Comparison of ENCODE assay signal across 7 cellular contexts in the genomic region with DNA sequence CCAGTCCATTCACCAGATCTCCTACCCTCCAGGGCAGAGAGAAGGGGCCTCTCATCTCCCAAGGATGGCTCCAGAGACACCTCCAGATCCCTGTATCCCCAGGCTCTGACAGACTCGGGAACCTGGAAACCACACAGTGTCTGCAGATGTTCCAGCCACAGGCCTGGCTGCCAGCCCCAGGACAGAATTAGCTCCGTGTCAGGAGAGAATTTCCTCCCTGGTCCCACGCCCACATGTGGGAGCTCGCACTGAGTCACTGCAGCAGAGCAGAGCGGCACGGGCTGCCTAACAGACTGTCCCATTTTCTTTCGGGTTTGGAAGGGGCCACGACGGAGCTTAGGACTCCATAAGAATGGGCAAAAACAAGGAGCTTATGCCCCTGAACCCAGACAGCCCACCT. TPM values are rescaled to one million over a fixed set of nuclear protein-coding genes. Genes with fewer than 3 reads are reported as not detected.
DNase-seq lines count a peak whose midpoint lies in the region; ATAC-seq, FAIRE-seq and TF ChIP-seq lines count a peak whose summit lies in the region.

No MANE protein-coding gene starts in this region.

- no peaks in the 10 kb centered on the region for H3K36me3 ChIP-seq in K562 (ENCODE audit: control insufficient read depth, insufficient read depth, low read length)
- no peaks in the 10 kb centered on the region for H3K36me3 ChIP-seq in subcutaneous abdominal adipose tissue (ENCODE audit: control insufficient read depth in 5 of 5, insufficient read depth in 5 of 5, low read length in 5 of 5)

- peak; percentile 63 for ATAC-seq in K562
- ATAC-seq in GM21825 (IDR thresholded peaks at IDR 0.05; ENCODE audit: unreplicated experiment), result no peak
- no peak for ATAC-seq in GM21526 (IDR thresholded peaks at IDR 0.05; ENCODE audit: low FRiP score, unreplicated experiment)

- no peak overlapping the region for H2AFZ ChIP-seq in K562 (ENCODE audit: low read depth, low read length)

- H3K9me1 ChIP-seq in K562 (ENCODE audit: control insufficient read depth, insufficient read depth, low read length), result no peaks in the 10 kb centered on the region

- no peak for TF ChIP-seq RAD21 in K562 (CRISPR knock-in tag; conservative IDR thresholded peaks at IDR 0.05 in 1 of 2, IDR thresholded peaks at IDR 0.05 in 1 of 2)

- intact Hi-C loops in K562 (cut with micrococcal nuclease), result no loop called here

- no peak overlapping the region for H3K4me2 ChIP-seq in K562 (ENCODE audit: insufficient read depth, low read length)

- peaks cover 39 to 66% of the 10 kb centered on the region in 2 experiments for H3K27me3 ChIP-seq in K562 (ENCODE audit: control insufficient read depth in 2 of 2, insufficient read depth in 2 of 2, low read length in 2 of 2)
- no peaks in the 10 kb centered on the region for H3K27me3 ChIP-seq in layer of hippocampus (ENCODE audit: control insufficient read depth, insufficient read depth, low read length)
- H3K27me3 ChIP-seq in subcutaneous abdominal adipose tissue (ENCODE audit: control insufficient read depth in 5 of 5, insufficient read depth in 4 of 5, low read length in 5 of 5), result peaks cover 0 to 24% (median 9%) of the 10 kb centered on the region in 5 donors

- no peak for TF ChIP-seq EP300 in K562 (IDR thresholded peaks at IDR 0.05; ENCODE audit: low read length)

- DNase-seq in HTR-8/SVneo (ENCODE audit: insufficient read length, low spot score), result peak; percentile 41
- peak in 2 of 4 experiments; percentile 15 to 43 for DNase-seq in K562 (ENCODE audit: extremely low read depth in 1 of 4, low spot score in 3 of 4)
- no peak for DNase-seq in germinal center (ENCODE audit: low spot score)

- BruUV-seq in K562 (replicated peaks; lab: Mats Ljungman, UMichigan), result no TSS peak

- H3K9ac ChIP-seq in K562 (ENCODE audit: insufficient read depth in 1 of 2, low read depth in 2 of 2, low read length in 2 of 2) (no peak overlapping the region; a peak in 1 of 4 replicates), subcutaneous abdominal adipose tissue (ENCODE audit: low read length in 5 of 5) (peak overlapping the region in 1 of 5 donors; percentile 69)

- TF ChIP-seq POLR2A in K562 (conservative IDR thresholded peaks at IDR 0.05), result no peak

- H4K20me1 ChIP-seq in K562 (replicated peaks; ENCODE audit: control insufficient read depth, insufficient read depth, low read length), result peaks cover 6% of the 10 kb centered on the region; the same call in 1 of the 2 replicates

- in situ Hi-C loops in K562 (cut with MboI), result no loop called here

- H3K4me3 ChIP-seq in K562 (no peak overlapping the region), subcutaneous abdominal adipose tissue (ENCODE audit: low read depth in 1 of 5, low read length in 5 of 5) (peak overlapping the region in 4 of 5 donors; percentile 25 to 50 (median 40))

- H3K27ac ChIP-seq in K562 (ENCODE audit: extremely low read depth, low read depth, low read length) (no peak overlapping the region), layer of hippocampus (ENCODE audit: low read depth, low read length) (peak overlapping the region; percentile 38), subcutaneous abdominal adipose tissue (ENCODE audit: low read depth, low read length) (peak overlapping the region; percentile 74)

- H3K9me3 ChIP-seq in K562 (replicated peaks; ENCODE audit: control insufficient read depth, insufficient read depth, low read depth, low read length), result no peaks in the 10 kb centered on the region
- no peaks in the 10 kb centered on the region for H3K9me3 ChIP-seq in subcutaneous abdominal adipose tissue (ENCODE audit: control insufficient read depth in 5 of 5, low read length in 5 of 5)

- CTCF ChIA-PET in K562 (lab: Yijun Ruan, JAX; ENCODE audit: low intra/inter-chr PET ratio), result interaction anchor here (0.6 kb wide), 2 partner anchors 190 to 381 kb away, joined by 4 to 5 read pairs; no protein-coding TSS in a partner anchor

- no peak for TF ChIP-seq CTCF in K562 (IDR thresholded peaks at IDR 0.05 in 2 of 3, conservative IDR thresholded peaks at IDR 0.05 in 1 of 3; ENCODE audit: insufficient read depth in 2 of 3, low read depth in 1 of 3, low read length in 3 of 3)

- H3K4me1 ChIP-seq in K562 (replicated peaks in 1 of 2; ENCODE audit: control insufficient read depth in 2 of 2, insufficient read depth in 2 of 2, low read length in 2 of 2), result peaks cover 0 to 12% of the 10 kb centered on the region in 2 experiments; a peak in 2 of 5 replicates
- H3K4me1 ChIP-seq in subcutaneous abdominal adipose tissue (ENCODE audit: control insufficient read depth in 5 of 5, insufficient read depth in 5 of 5, low read length in 5 of 5), result peaks cover 33 to 91% (median 83%) of the 10 kb centered on the region in 5 donors

- WGBS in K562 (ENCODE audit: insufficient coverage, low coverage, missing lambda C conversion rate), result 8% methylated on average over 9 of the region's 9 CpGs

- POLR2A ChIA-PET in K562 (lab: Yijun Ruan, JAX), result interaction anchor here (0.7 kb wide), 1 partner anchor 11 kb away, joined by 4 read pairs; no protein-coding TSS in a partner anchor

- no peak for FAIRE-seq in HTR-8/SVneo (lab: Jason Lieb, UNC)
- no peak for FAIRE-seq in K562 (lab: Jason Lieb, UNC)

- H3K79me2 ChIP-seq in K562 (ENCODE audit: control insufficient read depth, insufficient read depth, low read length), result no peaks in the 10 kb centered on the region

TF ChIP-seq in K562, 482 proteins besides CTCF, POLR2A, EP300 and RAD21:
- TF ChIP-seq NFE2 (IDR thresholded peaks at IDR 0.05; ENCODE audit: low read depth) (no peak), EGR1 (conservative IDR thresholded peaks at IDR 0.05) (peak; percentile 56), BHLHE40 (IDR thresholded peaks at IDR 0.05; ENCODE audit: low read length) (peak; percentile 60), JUND (IDR thresholded peaks at IDR 0.05; ENCODE audit: borderline replicate concordance, low read depth, low read length) (no peak), JUND (tag; IDR thresholded peaks at IDR 0.05; ENCODE audit: borderline replicate concordance, low read depth, low read length) (no peak)

RNA-seq across cellular contexts. Expression of gene CMKLR1, which starts 33.6 kb away (rescaled TPM):
- total RNA-seq in K562 (2011; cell fraction: chromatin; rRNA removed; ENCODE audit: low replicate concordance), result 3.0 and 7.0 TPM in 2 replicates
- 3.2 and 3.4 TPM in 2 replicates for total RNA-seq in K562 (2011; cell fraction: nucleolus; rRNA removed)
- 3.7 and 4.0 TPM in 2 replicates for total RNA-seq in K562 (2011; cell fraction: nucleoplasm; rRNA removed)
- total RNA-seq in K562 (2014; rRNA removed) (0.16 and 0.32 TPM in 2 replicates), K562 (2014; rRNA removed; fragmentation: Illumina TruSeq; extraction: Trizol) (0.11 and 0.29 TPM in 2 replicates), K562 (2015; rRNA removed; fragmentation: Illumina TruSeq; extraction: Trizol) (0.15 and 0.33 TPM in 2 replicates), K562 (2021) (0.20 and 0.29 TPM in 2 replicates)
- polyA plus RNA-seq in K562 (2011; rRNA removed) (0.30 and 1.4 TPM in 2 replicates), K562 (2014; fragmentation: Illumina TruSeq; extraction: Trizol) (0.33 and 0.67 TPM in 2 replicates), K562 (2014; fragmentation: Nextera tagmentation; extraction: Ambion mirVana) (under 1 TPM; 0.11 to 0.13 TPM), K562 (2014; rRNA removed) (0.12 and 0.36 TPM in 2 replicates)
- 0.28 and 1.0 TPM in 2 replicates for polyA plus RNA-seq in K562 (2011; cell fraction: cytosol; rRNA removed)
- polyA plus RNA-seq in K562 (2011; cell fraction: nucleus; rRNA removed), result 0.41 and 1.3 TPM in 2 replicates
- 0.11 and 0.25 TPM in 2 replicates for polyA plus RNA-seq in K562 (2012)
- polyA minus RNA-seq in K562 (2011; rRNA and poly(A)+ RNA removed), result 0.42 and 2.6 TPM in 2 replicates
- 1.2 TPM in 1 of 2 replicates, not detected in the other for polyA minus RNA-seq in K562 (2011; cell fraction: cytosol; rRNA and poly(A)+ RNA removed)
- 0.22 and 1.1 TPM in 2 replicates for polyA minus RNA-seq in K562 (2011; cell fraction: nucleus; rRNA and poly(A)+ RNA removed)
